Comparison of ENCODE assay signal across 10 cellular contexts in genomic region chr9:133130721-133131244, GRCh38. TPM values are rescaled to one million over a fixed set of nuclear protein-coding genes. Genes with fewer than 3 reads are reported as not detected.
DNase-seq lines count a peak whose midpoint lies in the region; ATAC-seq and TF ChIP-seq lines count a peak whose summit lies in the region.
"Had no signal": no experiment of that assay in that cellular context is flagged by ENCODE, and none has a peak within 500 bp of the region (broad histone marks: within the 10 kb centered on the region; RNA-seq: fewer than 3 reads in every experiment).

No MANE protein-coding gene starts in this region.

- no peaks in the 10 kb centered on the region for H3K27me3 Mint-ChIP-seq in activated T-helper 2 cell treated with anti-CD3 and anti-CD28 coated beads, Interferon-gamma antibody, Interleukin-2, Interleukin-4, amounts not matched to agents 10 μg/mL and 5 μg/mL and 100 μg/mL, durations not matched to agents 14 hours and 24 hours and 36 hours (ENCODE audit: low read depth)
- no peaks in the 10 kb centered on the region for H3K27me3 Mint-ChIP-seq in naive thymus-derived CD8-positive, alpha-beta T cell
- no peaks in the 10 kb centered on the region for H3K27me3 Mint-ChIP-seq in Caco-2 (ENCODE audit: insufficient read depth, unreplicated experiment)

- DNase-seq in GM10248 (ENCODE audit: extremely low spot score) (peak; percentile 76), Caco-2 (no peak), ureter (ENCODE audit: low spot score) (no peak), NCI-H1694 treated with DMSO at 0.1 percent for 48 hours (lab: John Stamatoyannopoulos, UW) (no peak)
- peak; percentile 36 for DNase-seq in activated T-helper 2 cell treated with anti-CD3 and anti-CD28 coated beads, Interferon-gamma antibody, Interleukin-2, Interleukin-4, amounts not matched to agents 10 μg/mL and 5 μg/mL and 100 μg/mL, durations not matched to agents 14 hours and 24 hours and 36 hours (ENCODE audit: low spot score)
- peak in 9 of 10 donors; percentile 37 to 82 (median 68) for DNase-seq in naive thymus-derived CD8-positive, alpha-beta T cell
- DNase-seq: NCI-H1930 had no signal

- ATAC-seq in HG03095 (IDR thresholded peaks at IDR 0.05; ENCODE audit: unreplicated experiment) = peak; percentile 31
- ATAC-seq in naive thymus-derived CD8-positive, alpha-beta T cell = peak; percentile 35 to 46
- no peak for ATAC-seq in GM18868 (IDR thresholded peaks at IDR 0.05; ENCODE audit: unreplicated experiment)

- H3K4me3 Mint-ChIP-seq in activated T-helper 2 cell treated with anti-CD3 and anti-CD28 coated beads, Interferon-gamma antibody, Interleukin-2, Interleukin-4, amounts not matched to agents 10 μg/mL and 5 μg/mL and 100 μg/mL, durations not matched to agents 14 hours and 24 hours and 36 hours (ENCODE audit: low read depth) = peak overlapping the region; percentile 79
- peak overlapping the region; percentile 76 to 90 (median 84) for H3K4me3 Mint-ChIP-seq in naive thymus-derived CD8-positive, alpha-beta T cell
- no peak overlapping the region for H3K4me3 Mint-ChIP-seq in Caco-2 (ENCODE audit: unreplicated experiment)
- H3K4me3 Mint-ChIP-seq: neural crest cell had no signal

- H3K27me3 ChIP-seq in Caco-2 (replicated peaks; ENCODE audit: control insufficient read depth, insufficient read depth, low read length) = no peaks in the 10 kb centered on the region

- POLR2A ChIA-PET in GM10248 (lab: Yijun Ruan, JAX) (interaction anchor here (0.8 kb wide), 1 partner anchor 14 kb away, joined by 3 read pairs; no protein-coding TSS in a partner anchor), Caco-2 (lab: Charles Lee) (no interaction called here)
- POLR2A ChIA-PET in naive thymus-derived CD8-positive, alpha-beta T cell (lab: Charles Lee) = interaction anchor here (1.1 to 7.3 kb wide), 5 partner anchors 10 to 101 kb away, joined by 3 to 99 read pairs (median 7); partner anchors contain the start of gene RALGDS

- no peaks in the 10 kb centered on the region for H3K9me3 ChIP-seq in Caco-2

- CTCF ChIA-PET in GM10248 (lab: Yijun Ruan, JAX) (interaction anchor here (14.0 kb wide), 1 partner anchor 15 kb away, joined by 257 read pairs; no protein-coding TSS in a partner anchor), Caco-2 (lab: Charles Lee) (no interaction called here)

- H3K27ac Mint-ChIP-seq in activated T-helper 2 cell treated with anti-CD3 and anti-CD28 coated beads, Interferon-gamma antibody, Interleukin-2, Interleukin-4, amounts not matched to agents 10 μg/mL and 5 μg/mL and 100 μg/mL, durations not matched to agents 14 hours and 24 hours and 36 hours = peak overlapping the region; percentile 88
- H3K27ac Mint-ChIP-seq in naive thymus-derived CD8-positive, alpha-beta T cell = peak overlapping the region; percentile 100
- no peak overlapping the region for H3K27ac Mint-ChIP-seq in Caco-2 (ENCODE audit: unreplicated experiment)

- peaks cover 58% of the 10 kb centered on the region for H3K4me1 Mint-ChIP-seq in activated T-helper 2 cell treated with anti-CD3 and anti-CD28 coated beads, Interferon-gamma antibody, Interleukin-2, Interleukin-4, amounts not matched to agents 10 μg/mL and 5 μg/mL and 100 μg/mL, durations not matched to agents 14 hours and 24 hours and 36 hours (ENCODE audit: low read depth)
- peaks cover 43 to 86% (median 83%) of the 10 kb centered on the region in 4 donors for H3K4me1 Mint-ChIP-seq in naive thymus-derived CD8-positive, alpha-beta T cell
- H3K4me1 Mint-ChIP-seq in Caco-2 (ENCODE audit: low read depth, unreplicated experiment) = peaks cover 7% of the 10 kb centered on the region

- intact Hi-C loops in activated T-helper 2 cell treated with anti-CD3 and anti-CD28 coated beads, Interferon-gamma antibody, Interleukin-2, Interleukin-4, amounts not matched to agents 10 μg/mL and 5 μg/mL and 100 μg/mL, durations not matched to agents 14 hours and 24 hours and 36 hours (cut with micrococcal nuclease) = loop anchor here (2.0 kb wide), 1 partner anchor 14 kb away; no protein-coding TSS in a partner anchor
- intact Hi-C loops in Caco-2 (cut with micrococcal nuclease; ENCODE audit: unreplicated experiment) = no loop called here

- peaks cover 12% of the 10 kb centered on the region; the same call in 1 of the 2 replicates for H3K4me1 ChIP-seq in Caco-2

- no peaks in the 10 kb centered on the region for H3K36me3 ChIP-seq in Caco-2 (ENCODE audit: control insufficient read depth, insufficient read depth, low read length)

- BruUV-seq in Caco-2 (replicated peaks; lab: Mats Ljungman, UMichigan) = no TSS peak

- no peaks in the 10 kb centered on the region for H3K9me3 Mint-ChIP-seq in activated T-helper 2 cell treated with anti-CD3 and anti-CD28 coated beads, Interferon-gamma antibody, Interleukin-2, Interleukin-4, amounts not matched to agents 10 μg/mL and 5 μg/mL and 100 μg/mL, durations not matched to agents 14 hours and 24 hours and 36 hours
- no peaks in the 10 kb centered on the region for H3K9me3 Mint-ChIP-seq in naive thymus-derived CD8-positive, alpha-beta T cell
- no peaks in the 10 kb centered on the region for H3K9me3 Mint-ChIP-seq in Caco-2 (ENCODE audit: unreplicated experiment)
- H3K9me3 Mint-ChIP-seq: neural crest cell had no signal

- TF ChIP-seq CTCF in GM10248 (IDR thresholded peaks at IDR 0.05; ENCODE audit: control extremely low read depth, extremely low read depth, low read depth, missing control alignments) (no peak), Caco-2 (IDR thresholded peaks at IDR 0.05; ENCODE audit: insufficient read depth in 1 of 2, low read depth in 1 of 2, low read length in 1 of 2, severe bottlenecking in 1 of 2, unreplicated experiment in 1 of 2) (no peak)

- no peak overlapping the region for H3K4me3 ChIP-seq in Caco-2 (ENCODE audit: low read depth, low read length)

- H3K36me3 Mint-ChIP-seq in activated T-helper 2 cell treated with anti-CD3 and anti-CD28 coated beads, Interferon-gamma antibody, Interleukin-2, Interleukin-4, amounts not matched to agents 10 μg/mL and 5 μg/mL and 100 μg/mL, durations not matched to agents 14 hours and 24 hours and 36 hours (ENCODE audit: low read depth) = peaks cover 21% of the 10 kb centered on the region
- peaks cover 0 to 2% (median 2%) of the 10 kb centered on the region in 3 donors for H3K36me3 Mint-ChIP-seq in naive thymus-derived CD8-positive, alpha-beta T cell
- H3K36me3 Mint-ChIP-seq in Caco-2 (ENCODE audit: insufficient read depth, unreplicated experiment) = no peaks in the 10 kb centered on the region

RNA-seq across cellular contexts. Expression of gene RALGDS, which starts 9.7 kb away (rescaled TPM):
- total RNA-seq in activated T-helper 2 cell treated with anti-CD3 and anti-CD28 coated beads, Interferon-gamma antibody, Interleukin-2, Interleukin-4, amounts not matched to agents 10 μg/mL and 5 μg/mL and 100 μg/mL, durations not matched to agents 14 hours and 24 hours and 36 hours = 78.8 and 85.8 TPM in 2 replicates
- 10 to 100 TPM; 93.7 to 99.9 TPM for total RNA-seq in naive thymus-derived CD8-positive, alpha-beta T cell
- 10 to 100 TPM; 14.1 to 35.5 (median 29.4) TPM for polyA plus RNA-seq in naive thymus-derived CD8-positive, alpha-beta T cell
- 18.7 and 19.7 TPM in 2 replicates for total RNA-seq in Caco-2 (2022)
- total RNA-seq in ureter = 57.9 TPM

RNA-seq across cellular contexts. Expression of gene GBGT1, which starts 32.9 kb away (rescaled TPM):
- total RNA-seq in activated T-helper 2 cell treated with anti-CD3 and anti-CD28 coated beads, Interferon-gamma antibody, Interleukin-2, Interleukin-4, amounts not matched to agents 10 μg/mL and 5 μg/mL and 100 μg/mL, durations not matched to agents 14 hours and 24 hours and 36 hours = 6.8 and 7.4 TPM in 2 replicates
- 1 to 10 TPM; 4.1 to 4.9 TPM for total RNA-seq in naive thymus-derived CD8-positive, alpha-beta T cell
- polyA plus RNA-seq in naive thymus-derived CD8-positive, alpha-beta T cell = not detected
- total RNA-seq in Caco-2 (2022) (0.14 and 0.16 TPM in 2 replicates), ureter (17.2 TPM)

Comparison
In these comparisons a context has a peak if more than half of its experiments do, and no peak if none do; other contexts are left out.
1. DNase-seq: peak in GM10248 (single experiment), activated T-helper 2 cell treated with anti-CD3 and anti-CD28 coated beads, Interferon-gamma antibody, Interleukin-2, Interleukin-4, amounts not matched to agents 10 μg/mL and 5 μg/mL and 100 μg/mL, durations not matched to agents 14 hours and 24 hours and 36 hours (single experiment) and naive thymus-derived CD8-positive, alpha-beta T cell (9 of 10); none in Caco-2 (0 of 2), ureter (single experiment) and NCI-H1694 treated with DMSO at 0.1 percent for 48 hours (single experiment).